In genomic region chr12:10638728-10639127, GRCh38 we compare ENCODE assay signal across 17 cellular contexts. TPM values are rescaled to one million over a fixed set of nuclear protein-coding genes. Genes with fewer than 3 reads are reported as not detected.
DNase-seq lines count a peak whose midpoint lies in the region; ATAC-seq and TF ChIP-seq lines count a peak whose summit lies in the region.
"Had no signal": no experiment of that assay in that cellular context is flagged by ENCODE, and none has a peak within 500 bp of the region (broad histone marks: within the 10 kb centered on the region; RNA-seq: fewer than 3 reads in every experiment).

No MANE protein-coding gene starts in this region.

- H3K36me3 ChIP-seq in prostate gland: no peaks in the 10 kb centered on the region
- H3K36me3 ChIP-seq in transverse colon: no peaks in the 10 kb centered on the region
- H3K36me3 ChIP-seq: HAP-1 had no signal

- DNase-seq in left colon (peak in 1 of 2 donors; percentile 55), prostate gland (ENCODE audit: low spot score) (no peak), transverse colon (no peak), NCI-H446 treated with DMSO at 0.1 percent for 48 hours (lab: John Stamatoyannopoulos, UW) (no peak), GM03348 (ENCODE audit: low spot score) (no peak), NCI-H2107 (lab: John Stamatoyannopoulos, UW) (no peak)
- DNase-seq: C1 segment of cervical spinal cord, Calu3, COR-L47, DMS53, DMS79 treated with DMSO at 0.1 percent for 48 hours, GF-D8, GOT3, HFFc6 had no signal

- H3K27ac ChIP-seq in prostate gland: peak overlapping the region; percentile 40 to 88
- H3K27ac ChIP-seq in transverse colon: peak overlapping the region; percentile 45 to 73 (median 54)

- H3K27me3 ChIP-seq in prostate gland (replicated peaks; ENCODE audit: insufficient read depth) (no peaks in the 10 kb centered on the region), transverse colon (no peaks in the 10 kb centered on the region)

- no peak for TF ChIP-seq CTCF in prostate gland (IDR thresholded peaks at IDR 0.05)
- TF ChIP-seq CTCF in transverse colon (IDR thresholded peaks at IDR 0.05): no peak

- H3K4me1 ChIP-seq in prostate gland (replicated peaks): no peaks in the 10 kb centered on the region
- H3K4me1 ChIP-seq in transverse colon: peaks cover 7 to 58% (median 20%) of the 10 kb centered on the region in 4 donors
- H3K4me1 ChIP-seq: HAP-1 had no signal

- WGBS in prostate gland: 87% methylated on average over 1 of the region's 1 CpG
- WGBS in transverse colon (ENCODE audit: low coverage in 1 of 2), 2 donors: 96 to 100% methylated on average over 1 of the region's 1 CpG

- TF ChIP-seq POLR2A in prostate gland (IDR thresholded peaks at IDR 0.05) (no peak), transverse colon (IDR thresholded peaks at IDR 0.05) (no peak)

- in situ Hi-C loops in transverse colon (cut with MboI; ENCODE audit: low pct_ligation_motif_present in 1 of 4, low pct_unique_long_range_greater_than_20kb in 1 of 4, low sequenced_read_pairs in 3 of 4): no loop called here

- intact Hi-C loops in left colon (cut with DNase I, micrococcal nuclease): no loop called here
- intact Hi-C loops in prostate gland (cut with DNase I): no loop called here
- intact Hi-C loops in transverse colon (cut with DNase I; ENCODE audit: low total_unique reads): no loop called here

- peak; percentile 56 for ATAC-seq in left colon

- H3K4me3 ChIP-seq in prostate gland (no peak overlapping the region), transverse colon (no peak overlapping the region)
- H3K4me3 ChIP-seq: HAP-1 had no signal

- no peak for TF ChIP-seq EP300 in transverse colon (IDR thresholded peaks at IDR 0.05; ENCODE audit: low read depth)

- no peaks in the 10 kb centered on the region for H3K9me3 ChIP-seq in prostate gland
- H3K9me3 ChIP-seq in transverse colon: no peaks in the 10 kb centered on the region
- H3K9me3 ChIP-seq: HAP-1 had no signal

RNA-seq across cellular contexts. Expression of gene MAGOHB, which starts 25.3 kb away (rescaled TPM):
- 10 to 100 TPM; 10.4 to 13.4 TPM for total RNA-seq in left colon
- 10 to 100 TPM; 24.2 to 24.8 TPM for total RNA-seq in prostate gland
- 1 to 10 TPM in 2 of 4 donors, under 1 TPM in 1, not detected in 1; 0.75 to 9.7 (median 8.1) TPM for total RNA-seq in transverse colon

RNA-seq across cellular contexts. Expression of gene STYK1, which starts 35.1 kb away (rescaled TPM):
- total RNA-seq in left colon (10 to 100 TPM; 36.3 to 41.9 TPM), prostate gland (10 to 100 TPM in 1 of 2 donors, 1 to 10 TPM in 1; 9.5 to 39.7 TPM), transverse colon (10 to 100 TPM in 3 of 4 donors, 1 to 10 TPM in 1; 8.4 to 41.6 (median 19.2) TPM)
- total RNA-seq: CD4-positive, alpha-beta memory T cell; G401 had no signal
